In the genomic region with DNA sequence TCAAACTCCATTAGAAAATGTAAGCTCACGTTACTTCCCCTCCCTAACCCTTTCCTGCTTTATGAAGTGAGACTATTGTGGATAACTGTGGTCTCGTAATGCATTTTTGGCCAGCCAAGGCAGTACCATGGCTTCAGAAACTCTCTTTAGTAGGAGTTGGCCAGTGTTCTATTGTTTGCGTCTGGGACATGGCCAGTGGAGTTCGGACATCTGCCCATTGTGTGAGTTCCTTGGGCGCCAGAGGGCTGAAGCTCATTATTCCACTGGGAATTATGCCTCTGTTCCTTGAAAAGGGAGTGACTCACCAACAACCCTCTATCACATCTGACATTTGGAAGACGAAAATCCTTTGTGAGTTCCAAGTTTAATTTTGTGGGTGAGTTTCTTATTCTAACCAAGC, we compare ENCODE assay signal across 17 cellular contexts.
A peak's percentile ranks its signal among the peaks of the same experiment; 100 is the strongest.
DNase-seq lines count a peak whose midpoint lies in the region; ATAC-seq lines count a peak whose summit lies in the region.
"Had no signal": no experiment of that assay in that cellular context is flagged by ENCODE, and none has a peak within 500 bp of the region (broad histone marks: within the 10 kb centered on the region; RNA-seq: fewer than 3 reads in every experiment).

No MANE protein-coding gene starts in this region.

- POLR2A ChIA-PET in activated CD4-positive, alpha-beta memory T cell treated with anti-CD3 and anti-CD28 coated beads for 36 hours (lab: Charles Lee): no interaction called here

- no peaks in the 10 kb centered on the region for H3K4me1 Mint-ChIP-seq in activated CD4-positive, alpha-beta memory T cell treated with anti-CD3 and anti-CD28 coated beads for 36 hours (ENCODE audit: low read depth)
- H3K4me1 Mint-ChIP-seq: activated naive CD8-positive, alpha-beta T cell treated with anti-CD3 and anti-CD28 coated beads, Interleukin-2, amount 10 ng/mL, durations not matched to agents 7 days and 5 days had no signal

- DNase-seq in EL (peak; percentile 26), anterior cingulate cortex (lab: John Stamatoyannopoulos, UW) (peak in 33 of 58 donors; percentile 1 to 69 (median 18)), hippocampal formation (lab: John Stamatoyannopoulos, UW) (peak; percentile 9 to 55), stromal cell of bone marrow (ENCODE audit: low read depth) (peak; percentile 56)
- no peak for DNase-seq in activated CD4-positive, alpha-beta memory T cell treated with anti-CD3 and anti-CD28 coated beads for 36 hours
- DNase-seq: activated CD8-positive, alpha-beta T cell treated with anti-CD3 and anti-CD28 coated beads, Interleukin-2, amount 10 ng/mL, durations not matched to agents 7 days and 5 days; activated naive CD8-positive, alpha-beta T cell treated with anti-CD3 and anti-CD28 coated beads, Interleukin-2, amount 10 ng/mL, durations not matched to agents 7 days and 5 days; DMS53; glutamatergic neuron; mesendoderm; NCI-H1048; NCI-H82 had no signal

- CTCF ChIA-PET in activated CD4-positive, alpha-beta memory T cell treated with anti-CD3 and anti-CD28 coated beads for 36 hours (lab: Charles Lee): no interaction called here

- H3K27ac Mint-ChIP-seq in activated CD4-positive, alpha-beta memory T cell treated with anti-CD3 and anti-CD28 coated beads for 36 hours: no peak overlapping the region
- H3K27ac Mint-ChIP-seq: activated CD8-positive, alpha-beta T cell treated with anti-CD3 and anti-CD28 coated beads, Interleukin-2, amount 10 ng/mL, durations not matched to agents 7 days and 5 days; activated naive CD8-positive, alpha-beta T cell treated with anti-CD3 and anti-CD28 coated beads, Interleukin-2, amount 10 ng/mL, durations not matched to agents 7 days and 5 days had no signal

- H3K36me3 Mint-ChIP-seq in activated CD4-positive, alpha-beta memory T cell treated with anti-CD3 and anti-CD28 coated beads for 36 hours: no peaks in the 10 kb centered on the region
- H3K36me3 Mint-ChIP-seq: activated naive CD8-positive, alpha-beta T cell treated with anti-CD3 and anti-CD28 coated beads, Interleukin-2, amount 10 ng/mL, durations not matched to agents 7 days and 5 days had no signal

- H3K27me3 Mint-ChIP-seq in activated CD4-positive, alpha-beta memory T cell treated with anti-CD3 and anti-CD28 coated beads for 36 hours: peaks cover 2% of the 10 kb centered on the region
- H3K27me3 Mint-ChIP-seq: activated naive CD8-positive, alpha-beta T cell treated with anti-CD3 and anti-CD28 coated beads, Interleukin-2, amount 10 ng/mL, durations not matched to agents 7 days and 5 days had no signal

- H3K9me3 Mint-ChIP-seq in activated CD4-positive, alpha-beta memory T cell treated with anti-CD3 and anti-CD28 coated beads for 36 hours: peaks cover 4% of the 10 kb centered on the region

- no peak for ATAC-seq in GM19328 (IDR thresholded peaks at IDR 0.05; ENCODE audit: unreplicated experiment)
- no peak for ATAC-seq in HG03457 (IDR thresholded peaks at IDR 0.05; ENCODE audit: unreplicated experiment)
- ATAC-seq: activated CD8-positive, alpha-beta T cell treated with anti-CD3 and anti-CD28 coated beads, Interleukin-2, amount 10 ng/mL, durations not matched to agents 7 days and 5 days; Panc1; right cardiac atrium had no signal

- intact Hi-C loops in activated CD4-positive, alpha-beta memory T cell treated with anti-CD3 and anti-CD28 coated beads for 36 hours (cut with micrococcal nuclease): no loop called here

- H3K4me3 Mint-ChIP-seq in activated CD4-positive, alpha-beta memory T cell treated with anti-CD3 and anti-CD28 coated beads for 36 hours: no peak overlapping the region
- H3K4me3 Mint-ChIP-seq: activated CD8-positive, alpha-beta T cell treated with anti-CD3 and anti-CD28 coated beads, Interleukin-2, amount 10 ng/mL, durations not matched to agents 7 days and 5 days; activated naive CD8-positive, alpha-beta T cell treated with anti-CD3 and anti-CD28 coated beads, Interleukin-2, amount 10 ng/mL, durations not matched to agents 7 days and 5 days; neural crest cell had no signal
